13 cellular contexts compared by ENCODE assay signal in genomic region chr4:94516067-94516466, GRCh38.
DNase-seq lines count a peak whose midpoint lies in the region; ATAC-seq, FAIRE-seq and TF ChIP-seq lines count a peak whose summit lies in the region.
"Had no signal": no experiment of that assay in that cellular context is flagged by ENCODE, and none has a peak within 500 bp of the region (broad histone marks: within the 10 kb centered on the region; RNA-seq: fewer than 3 reads in every experiment).

No MANE protein-coding gene starts in this region.

- FAIRE-seq in A549 (lab: Jason Lieb, UNC), result no peak
- FAIRE-seq in bronchial epithelial cell (lab: Jason Lieb, UNC), result no peak

- no peak overlapping the region for H2AFZ ChIP-seq in HCT116 (ENCODE audit: low read depth, low read length, poor library complexity, severe bottlenecking)
- H2AFZ ChIP-seq: neural progenitor cell had no signal

- no peak overlapping the region for H3K9ac ChIP-seq in HCT116 (ENCODE audit: low read length)
- H3K9ac ChIP-seq: BLaER1, neural progenitor cell had no signal

- no peaks in the 10 kb centered on the region for H3K9me3 ChIP-seq in A549
- no peaks in the 10 kb centered on the region for H3K9me3 ChIP-seq in HCT116 (ENCODE audit: control insufficient read depth in 1 of 2, insufficient read depth in 1 of 2, low read depth in 1 of 2, low read length in 2 of 2)
- H3K9me3 ChIP-seq: BLaER1 had no signal

- H3K27me3 ChIP-seq in HCT116 (ENCODE audit: insufficient read depth, low read length) (no peaks in the 10 kb centered on the region), bronchial epithelial cell (ENCODE audit: control insufficient read depth, insufficient read depth, low read length) (no peaks in the 10 kb centered on the region)
- H3K27me3 ChIP-seq: BLaER1, neural progenitor cell had no signal

- CTCF ChIA-PET in A549 (lab: Yijun Ruan, JAX), result no interaction called here
- CTCF ChIA-PET in HCT116 (lab: Charles Lee), result no interaction called here

- ATAC-seq in A549, result peak; percentile 64 to 87
- ATAC-seq in HCT116, result peak; percentile 27; the same call in 1 of the 2 replicates
- ATAC-seq in left colon, result peak; percentile 48
- no peak for ATAC-seq in GM18861 (IDR thresholded peaks at IDR 0.05; ENCODE audit: unreplicated experiment)
- ATAC-seq in GM18907 (IDR thresholded peaks at IDR 0.05; ENCODE audit: unreplicated experiment), result no peak
- ATAC-seq in HG03432 (IDR thresholded peaks at IDR 0.05; ENCODE audit: unreplicated experiment), result no peak
- ATAC-seq: T-helper 17 cell had no signal

- no peak for TF ChIP-seq CTCF in A549 (IDR thresholded peaks at IDR 0.05)
- TF ChIP-seq CTCF in HCT116 (IDR thresholded peaks at IDR 0.05 in 2 of 3, conservative IDR thresholded peaks at IDR 0.05 in 1 of 3; ENCODE audit: borderline replicate concordance in 1 of 3, insufficient read depth in 1 of 3, low read depth in 2 of 3, low read length in 2 of 3), result no peak
- no peak for TF ChIP-seq CTCF in bronchial epithelial cell (IDR thresholded peaks at IDR 0.05; ENCODE audit: insufficient read depth, low read length, severe bottlenecking)

- H3K9me2 ChIP-seq in HCT116 (ENCODE audit: insufficient read depth), result 0 out of 2 replicates have a peak, but pooled peaks cover 3% of the 10 kb centered on the region

- peak overlapping the region; percentile 54 for H3K4me2 ChIP-seq in A549
- H3K4me2 ChIP-seq in HCT116 (ENCODE audit: low read length), result peak overlapping the region; percentile 35
- H3K4me2 ChIP-seq: BLaER1, neural progenitor cell had no signal

- H3K27ac ChIP-seq in A549 (peak overlapping the region; percentile 47 to 73; a peak in 4 of 6 replicates), HCT116 (ENCODE audit: low read depth, low read length) (no peak overlapping the region)
- H3K27ac ChIP-seq: BLaER1, neural progenitor cell had no signal

- no peak for TF ChIP-seq EP300 in A549 (IDR thresholded peaks at IDR 0.05)

- intact Hi-C loops in HCT116 (cut with micrococcal nuclease) (no loop called here), left colon (cut with DNase I, micrococcal nuclease) (no loop called here)

- H3K79me2 ChIP-seq in HCT116 (ENCODE audit: insufficient read depth, low read length), result peaks cover 67% of the 10 kb centered on the region

- DNase-seq in A549 (ENCODE audit: low read depth in 1 of 2, low spot score in 1 of 2), result peak in 1 of 2 experiments; percentile 63
- DNase-seq in HCT116 (ENCODE audit: low read depth, low spot score), result no peak
- peak; percentile 69 for DNase-seq in bronchial epithelial cell (ENCODE audit: low read depth)
- DNase-seq in left colon, result no peak
- DNase-seq in stimulated activated CD4-positive, alpha-beta T cell treated with anti-CD3 and anti-CD28 coated beads, Interleukin-2, amount 100 ng/mL, for 24 hours, result no peak
- DNase-seq: cerebellar nuclear complex, MM.1S, T-helper 17 cell had no signal

- no peaks in the 10 kb centered on the region for H4K20me1 ChIP-seq in HCT116 (ENCODE audit: insufficient read depth)
- H4K20me1 ChIP-seq: BLaER1 had no signal

- no TSS peak for BruUV-seq in HCT116 (replicated peaks; lab: Mats Ljungman, UMichigan)

- 26% methylated on average over 3 of the region's 3 CpGs for WGBS in A549 (ENCODE audit: missing lambda C conversion rate)

- TF ChIP-seq RAD21 in A549 (conservative IDR thresholded peaks at IDR 0.05 in 1 of 2, IDR thresholded peaks at IDR 0.05 in 1 of 2) (no peak), HCT116 (IDR thresholded peaks at IDR 0.05; ENCODE audit: low read depth) (no peak)

- H3K4me3 ChIP-seq in A549 (no peak overlapping the region), HCT116 (replicated peaks in 1 of 2; ENCODE audit: low read depth in 1 of 2, low read length in 2 of 2) (no peak overlapping the region), bronchial epithelial cell (ENCODE audit: low read depth, low read length) (no peak overlapping the region)
- H3K4me3 ChIP-seq: BLaER1, neural progenitor cell had no signal

- H3K36me3 ChIP-seq in HCT116 (ENCODE audit: control insufficient read depth in 1 of 2, insufficient read depth in 2 of 2, low read length in 2 of 2) (no peaks in the 10 kb centered on the region), bronchial epithelial cell (ENCODE audit: control insufficient read depth, insufficient read depth, low read length) (peaks cover 1% of the 10 kb centered on the region)
- H3K36me3 ChIP-seq: BLaER1, neural progenitor cell had no signal

- RAD21 ChIA-PET in HCT116 (lab: Charles Lee; ENCODE audit: low non-redundant PET in 1 of 2, low total read pairs in 2 of 2, uncharacterized antibody in 2 of 2, unreplicated experiment in 2 of 2), result no interaction called here

- H3K4me1 ChIP-seq in A549, result peaks cover 44% of the 10 kb centered on the region
- peaks cover 29 to 32% of the 10 kb centered on the region in 2 experiments for H3K4me1 ChIP-seq in HCT116 (ENCODE audit: control insufficient read depth in 1 of 2, insufficient read depth in 2 of 2, low read length in 2 of 2)
- H3K4me1 ChIP-seq: neural progenitor cell had no signal

- POLR2A ChIA-PET in A549 (lab: Yijun Ruan, JAX) (no interaction called here), HCT116 (lab: Charles Lee) (no interaction called here)

- TF ChIP-seq POLR2A in A549 (IDR thresholded peaks at IDR 0.05; ENCODE audit: low read length) (no peak), HCT116 (IDR thresholded peaks at IDR 0.05; ENCODE audit: borderline replicate concordance, extremely low read depth, insufficient read depth, insufficient read length) (no peak)

TF ChIP-seq in A549, 52 proteins besides CTCF, POLR2A, EP300 and RAD21:
- TF ChIP-seq MAFK (IDR thresholded peaks at IDR 0.05; ENCODE audit: partially characterized antibody) (peak; percentile 86), BCL3 (IDR thresholded peaks at IDR 0.05) (no peak), FOSL2 (IDR thresholded peaks at IDR 0.05) (no peak), FOSL2 (CRISPR knock-in tag; IDR thresholded peaks at IDR 0.05) (peak; percentile 22; the same call in 1 of the 2 replicates), EHMT2 (IDR thresholded peaks at IDR 0.05; ENCODE audit: low read depth) (no peak), PBX3 (IDR thresholded peaks at IDR 0.05) (no peak), KDM1A (IDR thresholded peaks at IDR 0.05; ENCODE audit: low read depth) (no peak), HEYL (CRISPR knock-in tag; IDR thresholded peaks at IDR 0.05) (no peak), PHF8 (IDR thresholded peaks at IDR 0.05; ENCODE audit: borderline replicate concordance, low read depth) (no peak)
TF ChIP-seq in A549: peak in this region for 2.

TF ChIP-seq in HCT116, 20 proteins besides CTCF, POLR2A, EP300 and RAD21:
- TF ChIP-seq MAX (IDR thresholded peaks at IDR 0.05) (no peak), YY1 (IDR thresholded peaks at IDR 0.05; ENCODE audit: extremely low read depth, insufficient replicate concordance, low read depth, low read length) (no peak), ZFX (IDR thresholded peaks at IDR 0.05) (no peak), SRF (IDR thresholded peaks at IDR 0.05; ENCODE audit: low read depth) (0 out of 2 replicates have a peak, but pooled peaks have one; percentile 21), FOSL1 (IDR thresholded peaks at IDR 0.05; ENCODE audit: low read depth) (no peak)

Comparison
In these comparisons a context has a peak if more than half of its experiments do, and no peak if none do; other contexts are left out.
1. ATAC-seq: peak in A549 (2 of 2), HCT116 (single experiment) and left colon (single experiment); none in GM18861 (single experiment), GM18907 (single experiment) and HG03432 (single experiment).